ENCODE assay signal across 23 cellular contexts in genomic region chr20:10236540-10237533, GRCh38. TPM values are rescaled to one million over a fixed set of nuclear protein-coding genes. Genes with fewer than 3 reads are reported as not detected.
A peak's percentile ranks its signal among the peaks of the same experiment; 100 is the strongest.
DNase-seq lines count a peak whose midpoint lies in the region; ATAC-seq lines count a peak whose summit lies in the region.
"Had no signal": no experiment of that assay in that cellular context is flagged by ENCODE, and none has a peak within 500 bp of the region (broad histone marks: within the 10 kb centered on the region; RNA-seq: fewer than 3 reads in every experiment).

No MANE protein-coding gene starts in this region.

- H4K5ac ChIP-seq in mesendoderm (ENCODE audit: low read length) = no peak overlapping the region

- ATAC-seq in HG02798 (IDR thresholded peaks at IDR 0.05; ENCODE audit: poor library complexity, unreplicated experiment) (no peak), HG03135 (IDR thresholded peaks at IDR 0.05; ENCODE audit: unreplicated experiment) (no peak)
- ATAC-seq: GM12878 had no signal

- H3K4me1 ChIP-seq in mesendoderm (ENCODE audit: control insufficient read depth, low read depth, low read length) = no peaks in the 10 kb centered on the region

- peaks cover 0 to 11% (median 3%) of the 10 kb centered on the region in 3 donors for H3K27me3 Mint-ChIP-seq in immature natural killer cell (ENCODE audit: low read depth in 3 of 3)

- H3K27ac ChIP-seq in mesendoderm (ENCODE audit: low read depth, low read length) = no peak overlapping the region
- H3K27ac ChIP-seq: KMS-11 had no signal

- no peak overlapping the region for H3K18ac ChIP-seq in mesendoderm (ENCODE audit: low read length)

- no peak overlapping the region for H3K23ac ChIP-seq in mesendoderm (ENCODE audit: low read length)

- H3K27me3 ChIP-seq in MG63 = no peaks in the 10 kb centered on the region
- H3K27me3 ChIP-seq in mesendoderm (ENCODE audit: insufficient read depth, low read length, poor library complexity) = no peaks in the 10 kb centered on the region
- H3K27me3 ChIP-seq: BE2C had no signal

- no peaks in the 10 kb centered on the region for H3K79me1 ChIP-seq in mesendoderm (ENCODE audit: low read length)

- H3K4me3 ChIP-seq in MG63 (no peak overlapping the region), mesendoderm (ENCODE audit: low read length) (no peak overlapping the region)
- H3K4me3 ChIP-seq: GM12878 had no signal

- no peaks in the 10 kb centered on the region for H3K4me1 Mint-ChIP-seq in immature natural killer cell

- no CpG with 5 or more reads among the region's 10 CpGs for WGBS in mesendoderm (ENCODE audit: extremely low coverage, insufficient coverage, low lambda C conversion rate)

- H3K36me3 Mint-ChIP-seq in immature natural killer cell = no peaks in the 10 kb centered on the region

- DNase-seq in Ammon's horn (ENCODE audit: low spot score) (peak; percentile 22), MG63 (peak; percentile 28), astrocyte of the hippocampus (ENCODE audit: low read depth, low spot score) (peak; percentile 10), mesendoderm (peak; percentile 11), NCI-H526 (lab: John Stamatoyannopoulos, UW) (no peak), immature natural killer cell (no peak)
- DNase-seq: BE2C; DMS79 treated with DMSO at 0.1 percent for 48 hours; H7; IMR-90; MV-4-11; NCI-H1694; NCI-H2081; NCI-H2171 treated with DMSO at 0.1 percent for 48 hours; NCI-H446; NCI-H526 treated with DMSO at 0.1 percent for 48 hours; NK-92 treated with Interleukin-12 subunit alpha and Interleukin-12 subunit beta, amount 100 ng/mL, for 24 hours; SIG-M5; SK-N-SH had no signal

- H3K4me3 Mint-ChIP-seq in immature natural killer cell = no peak overlapping the region

- H3K9ac ChIP-seq in mesendoderm (ENCODE audit: low read length) = no peak overlapping the region
- H3K9ac ChIP-seq: KMS-11, SK-N-SH had no signal

- no peak overlapping the region for H2AK5ac ChIP-seq in mesendoderm (ENCODE audit: low read length)

- H2BK5ac ChIP-seq in mesendoderm (ENCODE audit: low read length) = no peak overlapping the region

- H4K8ac ChIP-seq in mesendoderm (ENCODE audit: low read depth, low read length) = no peak overlapping the region

- no peak overlapping the region for H3K27ac Mint-ChIP-seq in immature natural killer cell

- no peaks in the 10 kb centered on the region for H3K9me3 Mint-ChIP-seq in immature natural killer cell

- no peaks in the 10 kb centered on the region for H3K79me2 ChIP-seq in mesendoderm (ENCODE audit: control insufficient read depth, insufficient read depth, low read length)

- H3K4ac ChIP-seq in mesendoderm (ENCODE audit: low read depth, low read length) = no peak overlapping the region

- no peaks in the 10 kb centered on the region for H3K9me3 ChIP-seq in MG63
- H3K9me3 ChIP-seq: BE2C, SK-N-SH had no signal

- no peaks in the 10 kb centered on the region for H3K36me3 ChIP-seq in MG63
- no peaks in the 10 kb centered on the region for H3K36me3 ChIP-seq in mesendoderm (ENCODE audit: control insufficient read depth, insufficient read depth, low read length)
- H3K36me3 ChIP-seq: BE2C had no signal

- no peak overlapping the region for H2BK120ac ChIP-seq in mesendoderm (ENCODE audit: low read depth, low read length)

- H2BK15ac ChIP-seq in mesendoderm (replicated peaks; ENCODE audit: low read depth) = no peak overlapping the region

- no peak overlapping the region for H3K56ac ChIP-seq in mesendoderm (ENCODE audit: low read length)

- no peak overlapping the region for H3K4me2 ChIP-seq in mesendoderm (ENCODE audit: low read length)
- H3K4me2 ChIP-seq: KMS-11, SK-N-SH had no signal

RNA-seq across cellular contexts. Expression of gene SNAP25, which starts 18.2 kb away (rescaled TPM):
- not detected in 2 replicates for total RNA-seq in MG63 (2014; rRNA removed; shearing (Covaris generic); ENCODE audit: low replicate concordance)
- polyA plus RNA-seq in mesendoderm (2013, experiment 1 of 2) = 0.22 TPM
- polyA plus RNA-seq in mesendoderm (2013, experiment 2 of 2) = 0.20 TPM
- polyA plus RNA-seq in immature natural killer cell = not detected
- total RNA-seq: GM12878 had no signal
- polyA plus RNA-seq: GM12878 had no signal

Comparison
In these comparisons a context has a peak if more than half of its experiments do, and no peak if none do; other contexts are left out.
1. DNase-seq: peak in Ammon's horn (single experiment), MG63 (single experiment), astrocyte of the hippocampus (single experiment) and mesendoderm (single experiment); none in NCI-H526 (0 of 2) and immature natural killer cell (0 of 3).